In genomic region chr11:36362902-36363301, GRCh38 we compare ENCODE assay signal across 13 cellular contexts.
DNase-seq lines count a peak whose midpoint lies in the region; ATAC-seq and TF ChIP-seq lines count a peak whose summit lies in the region.
"Had no signal": no experiment of that assay in that cellular context is flagged by ENCODE, and none has a peak within 500 bp of the region (broad histone marks: within the 10 kb centered on the region; RNA-seq: fewer than 3 reads in every experiment).

No MANE protein-coding gene starts in this region.

- H2BK5ac ChIP-seq in trophoblast cell (ENCODE audit: low read depth, low read length, poor library complexity), result no peak overlapping the region

- ATAC-seq in HG03175 (IDR thresholded peaks at IDR 0.05; ENCODE audit: unreplicated experiment), result no peak
- ATAC-seq in HG03280 (IDR thresholded peaks at IDR 0.05; ENCODE audit: unreplicated experiment), result no peak
- ATAC-seq in HG02759 (IDR thresholded peaks at IDR 0.05; ENCODE audit: unreplicated experiment), result no peak

- H2AFZ ChIP-seq in PC-9 (no peak overlapping the region), trophoblast cell (ENCODE audit: insufficient read depth, low read length, poor library complexity) (no peak overlapping the region)

- no peak overlapping the region for H3K18ac ChIP-seq in trophoblast cell (ENCODE audit: low read length)

- WGBS in trophoblast cell (ENCODE audit: extremely low coverage, insufficient coverage, insufficient read length), result no CpG with 5 or more reads among the region's 4 CpGs

- DNase-seq in EH (ENCODE audit: low read depth) (peak; percentile 91), PC-9 (peak; percentile 34 to 63), epithelial cell of prostate (ENCODE audit: low read depth, low spot score) (no peak), trophoblast cell (peak; percentile 37 to 52), NCI-H146 (lab: John Stamatoyannopoulos, UW) (no peak)
- DNase-seq: left colon, NCI-H526, posterior cingulate gyrus, T-helper 1 cell had no signal

- H3K9me3 ChIP-seq in PC-9 (ENCODE audit: insufficient read depth, low read depth) (no peaks in the 10 kb centered on the region), trophoblast cell (ENCODE audit: insufficient read depth, low read depth, low read length) (no peaks in the 10 kb centered on the region)
- H3K9me3 ChIP-seq: ascending aorta had no signal

- TSS peak; percentile 37 for BruUV-seq in PC-9 (replicated peaks; lab: Mats Ljungman, UMichigan)

- H3K4ac ChIP-seq in trophoblast cell (ENCODE audit: low read depth, low read length), result no peak overlapping the region

- H4K12ac ChIP-seq in trophoblast cell (ENCODE audit: low read depth, low read length), result no peak overlapping the region

- no peak overlapping the region for H2AK5ac ChIP-seq in trophoblast cell (ENCODE audit: low read length)

- H4K8ac ChIP-seq in trophoblast cell (ENCODE audit: low read depth, low read length), result no peak overlapping the region

- H3K9me2 ChIP-seq in PC-9 (ENCODE audit: insufficient read depth), result no peaks in the 10 kb centered on the region

- H3K4me2 ChIP-seq in PC-9 (peak overlapping the region; percentile 64), trophoblast cell (ENCODE audit: low read length) (peak overlapping the region; percentile 40)

- H3K27me3 ChIP-seq in PC-9 (ENCODE audit: insufficient read depth, low read depth), result no peaks in the 10 kb centered on the region
- no peaks in the 10 kb centered on the region for H3K27me3 ChIP-seq in trophoblast cell (ENCODE audit: insufficient read depth, low read length)
- H3K27me3 ChIP-seq: ascending aorta had no signal

- no peak for TF ChIP-seq CTCF in PC-9 (conservative IDR thresholded peaks at IDR 0.05)

- CTCF ChIA-PET in PC-9 (lab: Charles Lee), result no interaction called here

- no peak overlapping the region for H3K14ac ChIP-seq in trophoblast cell (ENCODE audit: low read length)

- H3K23ac ChIP-seq in trophoblast cell (ENCODE audit: low read length), result no peak overlapping the region

- intact Hi-C loops in PC-9 (cut with micrococcal nuclease; ENCODE audit: unreplicated experiment), result loop anchor here (5.0 kb wide), 1 partner anchor 84 kb away; no protein-coding TSS in a partner anchor

- H3F3A ChIP-seq in PC-9 (ENCODE audit: insufficient read depth, low read depth), result peaks cover 9% of the 10 kb centered on the region

- H4K91ac ChIP-seq in trophoblast cell (ENCODE audit: low read depth, low read length), result peak overlapping the region; percentile 83

- H3K36me3 ChIP-seq in PC-9 (ENCODE audit: low read depth), result no peaks in the 10 kb centered on the region
- H3K36me3 ChIP-seq in trophoblast cell (ENCODE audit: control insufficient read depth in 1 of 2, insufficient read depth in 2 of 2, low read length in 2 of 2), result no peaks in the 10 kb centered on the region
- H3K36me3 ChIP-seq: ascending aorta had no signal

- peak overlapping the region; percentile 80 for H2BK120ac ChIP-seq in trophoblast cell (ENCODE audit: insufficient read depth, low read length, poor library complexity)

- H3K27ac ChIP-seq in PC-9 (peak overlapping the region; percentile 55), epithelial cell of prostate (peak overlapping the region; percentile 89), trophoblast cell (ENCODE audit: low read depth, low read length) (peak overlapping the region; percentile 86)
- H3K27ac ChIP-seq: ascending aorta had no signal

- H2BK12ac ChIP-seq in trophoblast cell (ENCODE audit: low read length), result peak overlapping the region; percentile 66

- H3K9ac ChIP-seq in trophoblast cell (ENCODE audit: low read length), result no peak overlapping the region

- peaks cover 15% of the 10 kb centered on the region for H3K79me1 ChIP-seq in trophoblast cell (ENCODE audit: low read length)

- H3K4me3 ChIP-seq in PC-9, result no peak overlapping the region
- H3K4me3 ChIP-seq in trophoblast cell (ENCODE audit: low read depth, low read length), result no peak overlapping the region

- no peaks in the 10 kb centered on the region for H4K20me1 ChIP-seq in PC-9 (ENCODE audit: insufficient read depth)

- POLR2A ChIA-PET in PC-9 (lab: Charles Lee; ENCODE audit: unreplicated experiment), result interaction anchor here (0.6 to 0.7 kb wide), 2 partner anchors 15 to 16 kb away, joined by 5 to 9 read pairs; no protein-coding TSS in a partner anchor

- H3K79me2 ChIP-seq in PC-9 (ENCODE audit: low read depth) (no peaks in the 10 kb centered on the region), trophoblast cell (ENCODE audit: control insufficient read depth, insufficient read depth, low read length, poor library complexity) (no peaks in the 10 kb centered on the region)

- peaks cover 39% of the 10 kb centered on the region for H3K4me1 ChIP-seq in PC-9 (replicated peaks; ENCODE audit: insufficient read depth)
- H3K4me1 ChIP-seq in trophoblast cell (ENCODE audit: control insufficient read depth in 1 of 2, insufficient read depth in 2 of 2, low read length in 2 of 2), result peaks cover 8 to 28% of the 10 kb centered on the region in 2 experiments
- H3K4me1 ChIP-seq: ascending aorta had no signal

Comparison
In these comparisons a context has a peak if more than half of its experiments do, and no peak if none do; other contexts are left out.
1. DNase-seq: peak in EH (single experiment), PC-9 (2 of 2) and trophoblast cell (2 of 2); none in epithelial cell of prostate (single experiment) and NCI-H146 (single experiment).
2. Peak in every context shown above with its lines, with median percentiles within 50 percentile points of each other: H3K27ac ChIP-seq.